25 cellular contexts compared by ENCODE assay signal in genomic region chr4:136699905-136700304, GRCh38.
A peak's percentile ranks its signal among the peaks of the same experiment; 100 is the strongest.
DNase-seq lines count a peak whose midpoint lies in the region; ATAC-seq and TF ChIP-seq lines count a peak whose summit lies in the region.
"Had no signal": no experiment of that assay in that cellular context is flagged by ENCODE, and none has a peak within 500 bp of the region (broad histone marks: within the 10 kb centered on the region; RNA-seq: fewer than 3 reads in every experiment).

No MANE protein-coding gene starts in this region.

- TF ChIP-seq CTCF in WTC11 (IDR thresholded peaks at IDR 0.05), result no peak

- H3K27ac Mint-ChIP-seq in WTC11, result no peak overlapping the region
- H3K27ac Mint-ChIP-seq: B cell; CD14-positive monocyte; CD4-positive, alpha-beta memory T cell; CD4-positive, alpha-beta T cell; CD4-positive, CD25-positive, alpha-beta regulatory T cell; CD8-positive, alpha-beta memory T cell; CD8-positive, alpha-beta T cell had no signal

- H3K36me3 Mint-ChIP-seq in WTC11, result no peaks in the 10 kb centered on the region; the same call in 1 of the 2 replicates
- H3K36me3 Mint-ChIP-seq: CD14-positive monocyte; CD4-positive, alpha-beta memory T cell; CD4-positive, CD25-positive, alpha-beta regulatory T cell; CD8-positive, alpha-beta memory T cell; CD8-positive, alpha-beta T cell had no signal

- no peak for DNase-seq in WTC11 (ENCODE audit: low spot score)
- DNase-seq: 8988T; ACHN; AML-193; BE2C; C1 segment of cervical spinal cord; Caco-2; Calu3; CD4-positive, alpha-beta memory T cell; CD4-positive, alpha-beta T cell; CD4-positive, CD25-positive, alpha-beta regulatory T cell; CD8-positive, alpha-beta memory T cell; CD8-positive, alpha-beta T cell; COR-L47; DMS 273 treated with DMSO at 0.1 percent for 48 hours; DMS153; DMS53; DMS79; DMS79 treated with DMSO at 0.1 percent for 48 hours; DND-41; EL had no signal

- peaks cover 10% of the 10 kb centered on the region; the same call in 1 of the 2 replicates for H3K9me3 Mint-ChIP-seq in WTC11

- H3K4me1 Mint-ChIP-seq in WTC11, result no peaks in the 10 kb centered on the region
- H3K4me1 Mint-ChIP-seq: B cell; CD14-positive monocyte; CD4-positive, alpha-beta memory T cell; CD4-positive, CD25-positive, alpha-beta regulatory T cell; CD8-positive, alpha-beta memory T cell had no signal

- POLR2A ChIA-PET in WTC11 (lab: Charles Lee), result no interaction called here

- CTCF ChIA-PET in WTC11 (lab: Charles Lee), result no interaction called here

- H3K4me3 Mint-ChIP-seq in WTC11, result no peak overlapping the region
- H3K4me3 Mint-ChIP-seq: B cell; CD14-positive monocyte; CD4-positive, alpha-beta memory T cell; CD4-positive, alpha-beta T cell; CD4-positive, CD25-positive, alpha-beta regulatory T cell; CD8-positive, alpha-beta memory T cell; CD8-positive, alpha-beta T cell had no signal

- no peak for ATAC-seq in WTC11
- ATAC-seq in GM21528 (IDR thresholded peaks at IDR 0.05; ENCODE audit: low FRiP score, unreplicated experiment), result no peak
- ATAC-seq: A549; CD8-positive, alpha-beta T cell had no signal

- no peaks in the 10 kb centered on the region for H3K27me3 Mint-ChIP-seq in WTC11 (ENCODE audit: low read depth)
- H3K27me3 Mint-ChIP-seq: B cell; CD4-positive, alpha-beta memory T cell; CD4-positive, alpha-beta T cell; CD4-positive, CD25-positive, alpha-beta regulatory T cell; CD8-positive, alpha-beta memory T cell had no signal

TF ChIP-seq in WTC11, 78 proteins besides CTCF, POLR2A, EP300 and RAD21:
- TF ChIP-seq ZNF219 (CRISPR knock-in tag; IDR thresholded peaks at IDR 0.05; ENCODE audit: borderline replicate concordance) (no peak), ZNF121 (CRISPR knock-in tag; IDR thresholded peaks at IDR 0.05) (peak; percentile 74; the same call in 1 of the 2 replicates)
